Comparison of ENCODE assay signal across 3 cellular contexts in the genomic region with DNA sequence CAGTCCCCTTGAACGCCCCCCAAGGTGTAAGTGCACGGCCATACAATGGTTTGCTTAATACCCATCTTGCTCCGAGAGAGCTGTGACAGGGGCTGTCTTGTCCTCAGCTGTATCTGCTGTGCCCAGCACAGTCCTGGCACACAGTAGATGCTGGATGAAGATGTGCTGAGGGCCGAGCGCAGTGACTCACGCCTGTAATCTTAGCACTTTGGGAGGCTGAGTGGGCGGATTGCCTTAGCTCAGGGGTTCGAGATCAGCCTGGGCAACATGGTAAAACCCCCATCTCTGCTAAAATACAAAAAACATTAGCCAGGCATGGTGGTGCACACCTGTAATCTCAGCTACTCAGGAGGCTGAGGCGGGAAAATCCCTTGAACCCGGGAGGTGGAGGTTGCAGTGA.
TF ChIP-seq lines count a peak whose summit lies in the region.

No MANE protein-coding gene starts in this region.

TF ChIP-seq in A549, 52 proteins besides CTCF, POLR2A, EP300 and RAD21:
- TF ChIP-seq, protein P1, sequence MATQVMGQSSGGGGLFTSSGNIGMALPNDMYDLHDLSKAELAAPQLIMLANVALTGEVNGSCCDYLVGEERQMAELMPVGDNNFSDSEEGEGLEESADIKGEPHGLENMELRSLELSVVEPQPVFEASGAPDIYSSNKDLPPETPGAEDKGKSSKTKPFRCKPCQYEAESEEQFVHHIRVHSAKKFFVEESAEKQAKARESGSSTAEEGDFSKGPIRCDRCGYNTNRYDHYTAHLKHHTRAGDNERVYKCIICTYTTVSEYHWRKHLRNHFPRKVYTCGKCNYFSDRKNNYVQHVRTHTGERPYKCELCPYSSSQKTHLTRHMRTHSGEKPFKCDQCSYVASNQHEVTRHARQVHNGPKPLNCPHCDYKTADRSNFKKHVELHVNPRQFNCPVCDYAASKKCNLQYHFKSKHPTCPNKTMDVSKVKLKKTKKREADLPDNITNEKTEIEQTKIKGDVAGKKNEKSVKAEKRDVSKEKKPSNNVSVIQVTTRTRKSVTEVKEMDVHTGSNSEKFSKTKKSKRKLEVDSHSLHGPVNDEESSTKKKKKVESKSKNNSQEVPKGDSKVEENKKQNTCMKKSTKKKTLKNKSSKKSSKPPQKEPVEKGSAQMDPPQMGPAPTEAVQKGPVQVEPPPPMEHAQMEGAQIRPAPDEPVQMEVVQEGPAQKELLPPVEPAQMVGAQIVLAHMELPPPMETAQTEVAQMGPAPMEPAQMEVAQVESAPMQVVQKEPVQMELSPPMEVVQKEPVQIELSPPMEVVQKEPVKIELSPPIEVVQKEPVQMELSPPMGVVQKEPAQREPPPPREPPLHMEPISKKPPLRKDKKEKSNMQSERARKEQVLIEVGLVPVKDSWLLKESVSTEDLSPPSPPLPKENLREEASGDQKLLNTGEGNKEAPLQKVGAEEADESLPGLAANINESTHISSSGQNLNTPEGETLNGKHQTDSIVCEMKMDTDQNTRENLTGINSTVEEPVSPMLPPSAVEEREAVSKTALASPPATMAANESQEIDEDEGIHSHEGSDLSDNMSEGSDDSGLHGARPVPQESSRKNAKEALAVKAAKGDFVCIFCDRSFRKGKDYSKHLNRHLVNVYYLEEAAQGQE (IDR thresholded peaks at IDR 0.05): no peak
- TF ChIP-seq, protein P2, sequence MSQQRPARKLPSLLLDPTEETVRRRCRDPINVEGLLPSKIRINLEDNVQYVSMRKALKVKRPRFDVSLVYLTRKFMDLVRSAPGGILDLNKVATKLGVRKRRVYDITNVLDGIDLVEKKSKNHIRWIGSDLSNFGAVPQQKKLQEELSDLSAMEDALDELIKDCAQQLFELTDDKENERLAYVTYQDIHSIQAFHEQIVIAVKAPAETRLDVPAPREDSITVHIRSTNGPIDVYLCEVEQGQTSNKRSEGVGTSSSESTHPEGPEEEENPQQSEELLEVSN (IDR thresholded peaks at IDR 0.05; ENCODE audit: borderline replicate concordance, low read depth): no peak
- TF ChIP-seq HOXB5 (CRISPR knock-in tag; IDR thresholded peaks at IDR 0.05) (no peak), CBX8 (IDR thresholded peaks at IDR 0.05) (no peak), ZNF302 (CRISPR knock-in tag; IDR thresholded peaks at IDR 0.05) (no peak), ZFP36 (IDR thresholded peaks at IDR 0.05; ENCODE audit: borderline replicate concordance, partially characterized antibody) (no peak), MAFK (IDR thresholded peaks at IDR 0.05; ENCODE audit: partially characterized antibody) (no peak), NPAS2 (CRISPR knock-in tag; IDR thresholded peaks at IDR 0.05; ENCODE audit: borderline replicate concordance) (no peak), EHF (CRISPR knock-in tag; IDR thresholded peaks at IDR 0.05) (no peak), EHMT2 (IDR thresholded peaks at IDR 0.05; ENCODE audit: low read depth) (no peak), SMC3 (IDR thresholded peaks at IDR 0.05) (no peak), SREBF2 (IDR thresholded peaks at IDR 0.05) (no peak), CEBPB (IDR thresholded peaks at IDR 0.05) (no peak), KDM1A (IDR thresholded peaks at IDR 0.05; ENCODE audit: low read depth) (no peak), TFCP2L1 (CRISPR knock-in tag; IDR thresholded peaks at IDR 0.05) (no peak), HOXA7 (CRISPR knock-in tag; IDR thresholded peaks at IDR 0.05) (no peak), FOSL2 (IDR thresholded peaks at IDR 0.05) (no peak), FOSL2 (CRISPR knock-in tag; IDR thresholded peaks at IDR 0.05) (no peak), MAZ (IDR thresholded peaks at IDR 0.05; ENCODE audit: borderline replicate concordance, low read depth, low read length) (no peak), HOXB13 (CRISPR knock-in tag; IDR thresholded peaks at IDR 0.05; ENCODE audit: low read depth) (no peak)
- TF ChIP-seq, protein P3, sequence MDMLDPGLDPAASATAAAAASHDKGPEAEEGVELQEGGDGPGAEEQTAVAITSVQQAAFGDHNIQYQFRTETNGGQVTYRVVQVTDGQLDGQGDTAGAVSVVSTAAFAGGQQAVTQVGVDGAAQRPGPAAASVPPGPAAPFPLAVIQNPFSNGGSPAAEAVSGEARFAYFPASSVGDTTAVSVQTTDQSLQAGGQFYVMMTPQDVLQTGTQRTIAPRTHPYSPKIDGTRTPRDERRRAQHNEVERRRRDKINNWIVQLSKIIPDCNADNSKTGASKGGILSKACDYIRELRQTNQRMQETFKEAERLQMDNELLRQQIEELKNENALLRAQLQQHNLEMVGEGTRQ (IDR thresholded peaks at IDR 0.05): no peak

TF ChIP-seq in IMR-90, 13 proteins besides CTCF, POLR2A, EP300 and RAD21:
- no peak for TF ChIP-seq CHD1 (IDR thresholded peaks at IDR 0.05; ENCODE audit: low read depth, low read length)
- no peak for TF ChIP-seq MXI1 (IDR thresholded peaks at IDR 0.05; ENCODE audit: borderline replicate concordance, low read depth, low read length)
TF ChIP-seq in IMR-90: peak in this region for 0.

TF ChIP-seq in H1, 55 proteins besides CTCF, POLR2A, EP300 and RAD21:
- TF ChIP-seq SP1 (IDR thresholded peaks at IDR 0.05; ENCODE audit: low read depth, low read length) (no peak), SP2 (IDR thresholded peaks at IDR 0.05; ENCODE audit: low read length) (no peak), BCL11A (IDR thresholded peaks at IDR 0.05; ENCODE audit: low read depth in 2 of 2, low read length in 2 of 2) (no peak), CHD1 (IDR thresholded peaks at IDR 0.05; ENCODE audit: low read depth, low read length) (no peak), TAF1 (IDR thresholded peaks at IDR 0.05; ENCODE audit: low read depth, low read length) (no peak), SRF (IDR thresholded peaks at IDR 0.05; ENCODE audit: low read depth, low read length) (no peak), POU5F1 (IDR thresholded peaks at IDR 0.05; ENCODE audit: low read depth, low read length) (no peak), TCF12 (IDR thresholded peaks at IDR 0.05; ENCODE audit: low read depth, low read length) (no peak), CBX5 (IDR thresholded peaks at IDR 0.05; ENCODE audit: low read depth, low read length) (no peak), RFX5 (IDR thresholded peaks at IDR 0.05; ENCODE audit: borderline replicate concordance, low read depth, low read length) (no peak), SAP30 (IDR thresholded peaks at IDR 0.05; ENCODE audit: insufficient read depth, insufficient replicate concordance, low read length) (no peak), FOSL1 (IDR thresholded peaks at IDR 0.05; ENCODE audit: insufficient read depth, low read depth, low read length) (no peak), SP4 (IDR thresholded peaks at IDR 0.05; ENCODE audit: low read length) (no peak), TAF7 (optimal IDR thresholded peaks at IDR 0.05; ENCODE audit: borderline replicate concordance, low read depth, low read length) (no peak), GABPA (IDR thresholded peaks at IDR 0.05; ENCODE audit: borderline replicate concordance, insufficient read depth, low read length) (no peak), CHD2 (IDR thresholded peaks at IDR 0.05; ENCODE audit: low read length) (no peak), CBX8 (IDR thresholded peaks at IDR 0.05; ENCODE audit: borderline replicate concordance, low read depth, low read length) (no peak), JUN (IDR thresholded peaks at IDR 0.05; ENCODE audit: low read depth, low read length) (no peak), BACH1 (IDR thresholded peaks at IDR 0.05; ENCODE audit: low read length) (no peak)
- TF ChIP-seq, protein P2 (IDR thresholded peaks at IDR 0.05): no peak
